Comparison of ENCODE assay signal across 14 cellular contexts in genomic region chr14:101733211-101733610, GRCh38. TPM values are rescaled to one million over a fixed set of nuclear protein-coding genes. Genes with fewer than 3 reads are reported as not detected.
DNase-seq lines count a peak whose midpoint lies in the region; ATAC-seq and TF ChIP-seq lines count a peak whose summit lies in the region.
"Had no signal": no experiment of that assay in that cellular context is flagged by ENCODE, and none has a peak within 500 bp of the region (broad histone marks: within the 10 kb centered on the region; RNA-seq: fewer than 3 reads in every experiment).

No MANE protein-coding gene starts in this region.

- H3K4me3 ChIP-seq in A673 (ENCODE audit: low read depth, low read length, poor library complexity, severe bottlenecking) = no peak overlapping the region
- no peak overlapping the region for H3K4me3 ChIP-seq in H7 (ENCODE audit: insufficient read depth, low read depth, low read length)
- no peak overlapping the region for H3K4me3 ChIP-seq in fibroblast of lung (replicated peaks in 1 of 4; ENCODE audit: control extremely low read depth in 1 of 4, insufficient read depth in 1 of 4, low read depth in 3 of 4, low read length in 4 of 4)
- H3K4me3 ChIP-seq in GM23338 = no peak overlapping the region
- H3K4me3 ChIP-seq: hepatocyte, thyroid gland had no signal

- H3K9me3 ChIP-seq in A673 (ENCODE audit: low read depth, low read length, poor library complexity, severe bottlenecking) (no peaks in the 10 kb centered on the region), T-helper 17 cell (ENCODE audit: control insufficient read depth, low read length, poor library complexity, severe bottlenecking) (no peaks in the 10 kb centered on the region), fibroblast of lung (ENCODE audit: control insufficient read depth, insufficient read depth, low read depth, low read length) (no peaks in the 10 kb centered on the region)
- H3K9me3 ChIP-seq: thyroid gland had no signal

- peak overlapping the region; percentile 47 for H3K27ac Mint-ChIP-seq in T-helper 17 cell
- H3K27ac Mint-ChIP-seq in T-cell = peak overlapping the region in 1 of 2 donors; percentile 31
- no peak overlapping the region for H3K27ac Mint-ChIP-seq in GM23338
- H3K27ac Mint-ChIP-seq: memory B cell had no signal

- DNase-seq in A673 (ENCODE audit: low spot score) = peak; percentile 31
- DNase-seq in H7 = peak; percentile 1
- no peak for DNase-seq in T-helper 17 cell
- peak; percentile 53 to 64 for DNase-seq in fibroblast of lung (ENCODE audit: low read depth in 2 of 2)
- DNase-seq in T-cell = no peak
- no peak for DNase-seq in NCI-H146 treated with DMSO at 0.1 percent for 48 hours (lab: John Stamatoyannopoulos, UW; ENCODE audit: unreplicated experiment)
- no peak for DNase-seq in GM23338 (ENCODE audit: low spot score)
- DNase-seq: NCI-H1092, NCI-H774, thyroid gland had no signal

- no peaks in the 10 kb centered on the region for H3K79me2 ChIP-seq in fibroblast of lung (ENCODE audit: control insufficient read depth, insufficient read depth, low read length)
- no peaks in the 10 kb centered on the region for H3K79me2 ChIP-seq in GM23338 (replicated peaks; ENCODE audit: insufficient read depth)
- H3K79me2 ChIP-seq: hepatocyte had no signal

- no peaks in the 10 kb centered on the region for H3K27me3 ChIP-seq in A673 (replicated peaks; ENCODE audit: insufficient read depth, low read depth, low read length, poor library complexity)
- H3K27me3 ChIP-seq in H7 (ENCODE audit: control insufficient read depth, insufficient read depth, low read length) = no peaks in the 10 kb centered on the region
- no peaks in the 10 kb centered on the region for H3K27me3 ChIP-seq in fibroblast of lung (ENCODE audit: control insufficient read depth, insufficient read depth, low read length)
- H3K27me3 ChIP-seq in GM23338 (ENCODE audit: insufficient read depth) = no peaks in the 10 kb centered on the region
- H3K27me3 ChIP-seq: hepatocyte, thyroid gland had no signal

- ATAC-seq in T-helper 17 cell = no peak
- no peak for ATAC-seq in T-cell (replicated peaks in 1 of 4)
- no peak for ATAC-seq in HG02938 (IDR thresholded peaks at IDR 0.05; ENCODE audit: unreplicated experiment)
- ATAC-seq in GM23338 = no peak

- POLR2A ChIA-PET in A673 (lab: Charles Lee; ENCODE audit: low non-redundant PET) = no interaction called here
- POLR2A ChIA-PET in T-cell (lab: Charles Lee) = interaction anchor here in 1 of 2 donors (0.6 to 0.7 kb wide), 2 partner anchors 32 to 94 kb away, joined by 7 to 9 read pairs; no protein-coding TSS in a partner anchor

- no peaks in the 10 kb centered on the region for H3F3A ChIP-seq in GM23338 (replicated peaks; ENCODE audit: low read depth)

- no peaks in the 10 kb centered on the region for H3K36me3 ChIP-seq in A673 (ENCODE audit: insufficient read depth, low read length, poor library complexity, severe bottlenecking)
- H3K36me3 ChIP-seq in H7 (replicated peaks; ENCODE audit: control insufficient read depth, insufficient read depth, low read length) = no peaks in the 10 kb centered on the region
- no peaks in the 10 kb centered on the region for H3K36me3 ChIP-seq in fibroblast of lung (ENCODE audit: control insufficient read depth, insufficient read depth, low read length)
- H3K36me3 ChIP-seq in GM23338 (ENCODE audit: insufficient read depth) = no peaks in the 10 kb centered on the region
- H3K36me3 ChIP-seq: thyroid gland had no signal

- H3K27me3 Mint-ChIP-seq in T-helper 17 cell (no peaks in the 10 kb centered on the region), T-cell (no peaks in the 10 kb centered on the region), GM23338 (ENCODE audit: insufficient read depth, low read depth, poor library complexity) (peaks cover 7% of the 10 kb centered on the region)

- H3K9me2 ChIP-seq in GM23338 (ENCODE audit: insufficient read depth) = peaks cover 8% of the 10 kb centered on the region

- H3K4me2 ChIP-seq in fibroblast of lung (ENCODE audit: extremely low read depth, insufficient read depth, low read length) = no peak overlapping the region
- H3K4me2 ChIP-seq in GM23338 = no peak overlapping the region
- H3K4me2 ChIP-seq: hepatocyte had no signal

- H3K4me1 Mint-ChIP-seq in T-helper 17 cell (peaks cover 18% of the 10 kb centered on the region), T-cell (peaks cover 44 to 59% (median 53%) of the 10 kb centered on the region in 3 donors), GM23338 (peaks cover 15% of the 10 kb centered on the region)

- CTCF ChIA-PET in A673 (lab: Charles Lee) (no interaction called here), T-cell (lab: Charles Lee) (interaction anchor here in 1 of 2 donors (3.7 kb wide), 1 partner anchor 27 kb away, joined by 19 read pairs; no protein-coding TSS in a partner anchor)

- H4K20me1 ChIP-seq in fibroblast of lung (ENCODE audit: control insufficient read depth, extremely low read depth, insufficient read depth, low read length) = no peaks in the 10 kb centered on the region
- no peaks in the 10 kb centered on the region for H4K20me1 ChIP-seq in GM23338 (replicated peaks; ENCODE audit: insufficient read depth)

- H3K9me3 Mint-ChIP-seq in T-cell = no peaks in the 10 kb centered on the region
- H3K9me3 Mint-ChIP-seq in GM23338 = no peaks in the 10 kb centered on the region
- H3K9me3 Mint-ChIP-seq: memory B cell had no signal

- H3K4me1 ChIP-seq in A673 (ENCODE audit: insufficient read depth, low read length, poor library complexity, severe bottlenecking) (peaks cover 12% of the 10 kb centered on the region), fibroblast of lung (ENCODE audit: control insufficient read depth, extremely low read depth, insufficient read depth, low read length) (no peaks in the 10 kb centered on the region), GM23338 (ENCODE audit: insufficient read depth) (peaks cover 14% of the 10 kb centered on the region)

- H3K36me3 Mint-ChIP-seq in T-helper 17 cell (ENCODE audit: low read depth) = no peaks in the 10 kb centered on the region
- no peaks in the 10 kb centered on the region for H3K36me3 Mint-ChIP-seq in T-cell
- H3K36me3 Mint-ChIP-seq in GM23338 (ENCODE audit: low read depth) = no peaks in the 10 kb centered on the region
- H3K36me3 Mint-ChIP-seq: memory B cell had no signal

- TF ChIP-seq CTCF in A673 (conservative IDR thresholded peaks at IDR 0.05; ENCODE audit: low read depth, low read length) (no peak), fibroblast of lung (conservative IDR thresholded peaks at IDR 0.05 in 1 of 2, IDR thresholded peaks at IDR 0.05 in 1 of 2; ENCODE audit: low read depth in 1 of 2, low read length in 2 of 2) (no peak), GM23338 (conservative IDR thresholded peaks at IDR 0.05; ENCODE audit: low read depth in 2 of 2) (no peak)

- H3K4me3 Mint-ChIP-seq in T-helper 17 cell (no peak overlapping the region), T-cell (peak overlapping the region in 1 of 3 donors; percentile 71), GM23338 (no peak overlapping the region)
- H3K4me3 Mint-ChIP-seq: memory B cell had no signal

- H2AFZ ChIP-seq in fibroblast of lung (ENCODE audit: low read length) (no peak overlapping the region), GM23338 (no peak overlapping the region)
- H2AFZ ChIP-seq: hepatocyte had no signal

- no TSS peak for BruUV-seq in A673 (replicated peaks; lab: Mats Ljungman, UMichigan)

- intact Hi-C loops in A673 (cut with micrococcal nuclease; ENCODE audit: unreplicated experiment) = no loop called here

- no peak overlapping the region for H3K27ac ChIP-seq in A673 (ENCODE audit: low read depth, low read length, poor library complexity, severe bottlenecking)
- H3K27ac ChIP-seq in fibroblast of lung (ENCODE audit: insufficient read depth, low read length) = no peak overlapping the region
- H3K27ac ChIP-seq in GM23338 (ENCODE audit: low read depth) = no peak overlapping the region
- H3K27ac ChIP-seq: C4-2B, thyroid gland had no signal

- H3K9ac ChIP-seq in fibroblast of lung (ENCODE audit: insufficient read depth, low read length) = no peak overlapping the region

TF ChIP-seq in GM23338, 12 proteins besides CTCF, POLR2A, EP300 and RAD21 (continues in another document):
- no peak for TF ChIP-seq EZH2phosphoT487 (IDR thresholded peaks at IDR 0.05; ENCODE audit: unreplicated experiment)

RNA-seq across cellular contexts. Expression of gene PPP2R5C, which starts 28.3 kb away (rescaled TPM):
- 113 and 124 TPM in 2 replicates for total RNA-seq in A673 (2021)
- 46.7 and 64.6 TPM in 2 replicates for total RNA-seq in H7 (2014; rRNA removed; shearing (Covaris generic))
- 100 to 1,000 TPM; 516 to 530 TPM for total RNA-seq in T-helper 17 cell
- 82.7 and 86.0 TPM in 2 replicates for total RNA-seq in fibroblast of lung
- polyA plus RNA-seq in fibroblast of lung = 113 and 116 TPM in 2 replicates
- polyA plus RNA-seq in fibroblast of lung (2012) = 77.4 and 79.8 TPM in 2 replicates
- 32.8 and 33.4 TPM in 2 replicates for polyA minus RNA-seq in fibroblast of lung (ENCODE audit: low replicate concordance)
- 100 to 1,000 TPM; 435 to 627 (median 489) TPM for total RNA-seq in T-cell
- 75.4 and 76.4 TPM in 2 replicates for total RNA-seq in GM23338 (2014; rRNA removed; shearing (Covaris generic))
- polyA plus RNA-seq in GM23338 (2016; fragmentation: Nextera tagmentation; extraction: Ambion mirVana) = 75.3 and 79.7 TPM in 2 replicates

Comparison
In these comparisons a context has a peak if more than half of its experiments do, and no peak if none do; other contexts are left out.
1. DNase-seq: peak in A673 (single experiment), H7 (single experiment) and fibroblast of lung (2 of 2); none in T-helper 17 cell (0 of 3), T-cell (0 of 34), NCI-H146 treated with DMSO at 0.1 percent for 48 hours (single experiment) and GM23338 (single experiment).